In the genomic region with DNA sequence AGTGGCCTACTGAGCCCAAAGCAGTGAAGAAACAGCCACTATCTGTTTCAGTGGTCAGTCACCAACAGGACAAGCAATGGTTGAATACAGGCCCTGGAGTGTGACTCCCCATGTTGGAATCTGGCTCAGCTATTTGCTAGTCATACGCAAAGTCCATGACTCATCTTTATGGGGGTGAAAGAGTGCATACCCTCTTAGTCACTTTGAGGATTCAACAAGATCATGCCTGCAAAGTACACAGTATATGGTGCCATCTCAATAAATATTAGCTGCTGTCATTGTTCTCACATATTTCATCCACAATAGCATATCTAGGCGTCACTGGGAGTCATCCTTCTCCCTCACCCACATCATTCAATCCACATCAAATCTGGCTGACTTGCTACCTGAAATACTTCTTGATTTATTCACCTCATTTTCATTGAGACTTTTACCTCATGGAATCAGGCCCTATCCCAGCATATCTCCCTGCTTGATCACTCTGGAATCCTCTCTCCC, we compare ENCODE assay signal across 10 cellular contexts. TPM values are rescaled to one million over a fixed set of nuclear protein-coding genes. Genes with fewer than 3 reads are reported as not detected.
DNase-seq lines count a peak whose midpoint lies in the region; ATAC-seq and TF ChIP-seq lines count a peak whose summit lies in the region.
"Had no signal": no experiment of that assay in that cellular context is flagged by ENCODE, and none has a peak within 500 bp of the region (broad histone marks: within the 10 kb centered on the region; RNA-seq: fewer than 3 reads in every experiment).

No MANE protein-coding gene starts in this region.

- H3K9me3 ChIP-seq in MG63 (peaks cover 2% of the 10 kb centered on the region; the same call in 1 of the 2 replicates), mucosa of descending colon (peaks cover 2% of the 10 kb centered on the region)

- H3K4me3 ChIP-seq in MG63 (no peak overlapping the region), choroid plexus epithelial cell (ENCODE audit: low read depth, low read length) (no peak overlapping the region), mucosa of descending colon (no peak overlapping the region), coronary artery (no peak overlapping the region)

- in situ Hi-C loops in Caki2 (cut with HindIII; ENCODE audit: low pct_unique_long_range_greater_than_20kb, low sequenced_read_pairs), result no loop called here

- H3K27me3 ChIP-seq in MG63, result no peaks in the 10 kb centered on the region

- intact Hi-C loops in mucosa of descending colon (cut with DNase I, micrococcal nuclease), result no loop called here

- H3K4me1 ChIP-seq in mucosa of descending colon (ENCODE audit: low read depth), result no peaks in the 10 kb centered on the region

- ATAC-seq in mucosa of descending colon (peak; percentile 25), GM21515 (IDR thresholded peaks at IDR 0.05; ENCODE audit: unreplicated experiment) (no peak), HG02970 (IDR thresholded peaks at IDR 0.05; ENCODE audit: low FRiP score, unreplicated experiment) (no peak)

- H3K27ac ChIP-seq in coronary artery, result no peak overlapping the region

- H3K36me3 ChIP-seq in MG63 (no peaks in the 10 kb centered on the region), mucosa of descending colon (ENCODE audit: low read depth) (no peaks in the 10 kb centered on the region)

- DNase-seq in Caki2 (ENCODE audit: low read depth) (peak; percentile 80), MG63 (peak; percentile 87), choroid plexus epithelial cell (ENCODE audit: low read depth) (peak; percentile 93), mucosa of descending colon (no peak), UCSD-AML1 (lab: John Stamatoyannopoulos, UW; ENCODE audit: unreplicated experiment) (no peak), coronary artery (ENCODE audit: low spot score) (no peak)
- DNase-seq: nephron progenitor cell had no signal

- no peak for TF ChIP-seq CTCF in choroid plexus epithelial cell (conservative IDR thresholded peaks at IDR 0.05; ENCODE audit: low read depth, low read length)
- TF ChIP-seq CTCF in mucosa of descending colon (IDR thresholded peaks at IDR 0.05), result no peak
- TF ChIP-seq CTCF in coronary artery (IDR thresholded peaks at IDR 0.05), result no peak

RNA-seq across cellular contexts. Expression of a gene that starts 26.4 kb away (rescaled TPM):
- total RNA-seq in Caki2 (2014; rRNA removed; shearing (Covaris generic); ENCODE audit: low replicate concordance), result not detected in 2 replicates
- not detected in 2 replicates for total RNA-seq in MG63 (2014; rRNA removed; shearing (Covaris generic); ENCODE audit: low replicate concordance)
- 1 to 10 TPM in 1 of 3 donors, under 1 TPM in 2; 0.85 to 1.5 (median 0.98) TPM for total RNA-seq in mucosa of descending colon
- total RNA-seq: OCI-LY7 had no signal

Comparison
In these comparisons a context has a peak if more than half of its experiments do, and no peak if none do; other contexts are left out.
1. DNase-seq: peak in Caki2 (single experiment), MG63 (single experiment) and choroid plexus epithelial cell (single experiment); none in mucosa of descending colon (0 of 3), UCSD-AML1 (single experiment) and coronary artery (single experiment).